ENCODE assay signal across 8 cellular contexts in the genomic region with DNA sequence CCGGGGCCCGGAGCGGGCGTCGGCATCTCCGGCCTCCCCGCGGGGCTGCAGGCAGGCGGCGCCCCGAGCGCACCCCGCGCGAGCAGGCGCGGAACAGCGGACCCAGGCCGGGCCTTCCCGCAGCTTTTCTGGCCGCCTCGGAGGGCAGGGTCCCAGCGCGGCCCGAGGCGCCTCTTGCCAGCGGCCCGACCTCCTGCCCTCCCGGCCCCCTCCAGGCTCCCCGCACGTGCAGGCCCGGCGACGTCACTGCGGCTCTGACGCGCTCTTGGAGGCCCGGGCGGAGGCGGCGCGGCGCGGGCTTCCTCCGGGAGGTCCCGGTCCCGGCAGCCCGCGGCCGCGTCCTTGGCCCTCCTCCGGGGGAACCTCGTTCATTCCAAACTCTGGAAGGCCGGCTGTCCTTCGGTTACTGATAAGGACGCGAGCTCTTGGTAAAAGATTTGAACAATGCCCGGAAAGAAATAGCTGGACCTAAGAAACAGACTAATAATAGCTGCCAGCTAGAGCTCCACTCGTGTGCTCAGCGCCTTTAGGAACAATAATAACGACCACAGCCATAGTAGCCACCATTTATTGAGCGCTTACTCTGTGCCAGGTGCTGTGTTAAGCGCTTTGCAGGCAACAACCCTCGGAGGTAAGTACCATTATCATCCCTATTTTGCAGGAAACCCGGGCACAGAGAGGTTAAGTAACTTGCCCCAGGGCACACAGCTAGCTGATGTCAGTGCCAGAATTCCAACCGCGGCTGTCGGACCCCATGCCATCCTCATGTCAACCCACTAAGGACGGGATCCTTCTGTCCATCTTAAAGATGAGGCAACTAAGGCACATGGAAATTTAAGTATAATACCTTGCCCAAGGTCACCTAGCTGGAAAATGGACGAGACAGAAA. TPM values are rescaled to one million over a fixed set of nuclear protein-coding genes. Genes with fewer than 3 reads are reported as not detected.
DNase-seq lines count a peak whose midpoint lies in the region; ATAC-seq and TF ChIP-seq lines count a peak whose summit lies in the region.

No MANE protein-coding gene starts in this region.

- H3K9me3 ChIP-seq in OCI-LY1 (ENCODE audit: low read length) (no peaks in the 10 kb centered on the region), fibroblast of lung (ENCODE audit: control insufficient read depth, insufficient read depth, low read depth, low read length) (no peaks in the 10 kb centered on the region)

- H3K27me3 ChIP-seq in OCI-LY1 (ENCODE audit: insufficient read depth, low read length) = no peaks in the 10 kb centered on the region; the same call in none of the 2 replicates
- no peaks in the 10 kb centered on the region for H3K27me3 ChIP-seq in fibroblast of lung (ENCODE audit: control insufficient read depth, insufficient read depth, low read length)

- peak overlapping the region; percentile 58 for H3K4me2 ChIP-seq in OCI-LY1 (ENCODE audit: low read length)
- peak overlapping the region; percentile 94 for H3K4me2 ChIP-seq in fibroblast of lung (ENCODE audit: extremely low read depth, insufficient read depth, low read length)

- H2AFZ ChIP-seq in OCI-LY1 (ENCODE audit: low read length) (no peak overlapping the region), fibroblast of lung (ENCODE audit: low read length) (peak overlapping the region; percentile 30)

- peak overlapping the region; percentile 80 to 99 for H3K27ac Mint-ChIP-seq in natural killer cell treated with Interleukin-12 subunit alpha and Interleukin-12 subunit beta and Interleukin-15 and Interleukin-18, amount 100 ng/mL, for 72 hours

- H3F3A ChIP-seq in OCI-LY1 (ENCODE audit: insufficient read depth, low read length) = no peaks in the 10 kb centered on the region

- H3K36me3 ChIP-seq in OCI-LY1 (ENCODE audit: insufficient read depth, low read length) (no peaks in the 10 kb centered on the region), fibroblast of lung (ENCODE audit: control insufficient read depth, insufficient read depth, low read length) (no peaks in the 10 kb centered on the region)

- ATAC-seq in natural killer cell treated with Interleukin-12 subunit alpha and Interleukin-12 subunit beta and Interleukin-15 and Interleukin-18, amount 100 ng/mL, for 72 hours = peak; percentile 63 to 74
- no peak for ATAC-seq in GM21528 (IDR thresholded peaks at IDR 0.05; ENCODE audit: low FRiP score, unreplicated experiment)

- H3K4me1 Mint-ChIP-seq in natural killer cell treated with Interleukin-12 subunit alpha and Interleukin-12 subunit beta and Interleukin-15 and Interleukin-18, amount 100 ng/mL, for 72 hours (ENCODE audit: low read depth in 2 of 2) = peaks cover 30 to 37% of the 10 kb centered on the region in 2 donors

- peaks cover 9% of the 10 kb centered on the region for H3K36me3 Mint-ChIP-seq in natural killer cell treated with Interleukin-12 subunit alpha and Interleukin-12 subunit beta and Interleukin-15 and Interleukin-18, amount 100 ng/mL, for 72 hours

- H3K9me2 ChIP-seq in OCI-LY1 (ENCODE audit: low read depth, low read length) = no peaks in the 10 kb centered on the region

- H4K20me1 ChIP-seq in OCI-LY1 (ENCODE audit: insufficient read depth, low read length) = no peaks in the 10 kb centered on the region
- no peaks in the 10 kb centered on the region for H4K20me1 ChIP-seq in fibroblast of lung (ENCODE audit: control insufficient read depth, extremely low read depth, insufficient read depth, low read length)

- no peaks in the 10 kb centered on the region for H3K9me3 Mint-ChIP-seq in natural killer cell treated with Interleukin-12 subunit alpha and Interleukin-12 subunit beta and Interleukin-15 and Interleukin-18, amount 100 ng/mL, for 72 hours

- TF ChIP-seq CTCF in OCI-LY1 (IDR thresholded peaks at IDR 0.05; ENCODE audit: low read length) (no peak), fibroblast of lung (conservative IDR thresholded peaks at IDR 0.05 in 1 of 2, IDR thresholded peaks at IDR 0.05 in 1 of 2; ENCODE audit: low read depth in 1 of 2, low read length in 2 of 2) (no peak)

- H3K4me3 Mint-ChIP-seq in natural killer cell treated with Interleukin-12 subunit alpha and Interleukin-12 subunit beta and Interleukin-15 and Interleukin-18, amount 100 ng/mL, for 72 hours = peak overlapping the region; percentile 98

- DNase-seq in DMS79 treated with DMSO at 0.1 percent for 48 hours (lab: John Stamatoyannopoulos, UW) (peak; percentile 8), DMS79 (lab: John Stamatoyannopoulos, UW) (no peak), fibroblast of lung (ENCODE audit: low read depth in 2 of 2) (peak; percentile 61 to 68), superior temporal gyrus (ENCODE audit: extremely low spot score) (peak; percentile 39)
- peak; percentile 74 to 82 for DNase-seq in activated T-cell treated with anti-CD3 and anti-CD28 coated beads, Interleukin-2, amount 50 U/mL, for 48 hours
- peak; percentile 71 for DNase-seq in natural killer cell treated with Interleukin-12 subunit alpha and Interleukin-12 subunit beta and Interleukin-15 and Interleukin-18, amount 100 ng/mL, for 72 hours (ENCODE audit: low spot score)

- H3K4me3 ChIP-seq in OCI-LY1 (ENCODE audit: low read depth, low read length, poor library complexity, severe bottlenecking) (peak overlapping the region; percentile 41), fibroblast of lung (replicated peaks in 1 of 4; ENCODE audit: control extremely low read depth in 1 of 4, insufficient read depth in 1 of 4, low read depth in 3 of 4, low read length in 4 of 4) (peak overlapping the region; percentile 34 to 67 (median 54))

- H3K4me1 ChIP-seq in OCI-LY1 (ENCODE audit: insufficient read depth, low read length, severe bottlenecking) (peaks cover 24% of the 10 kb centered on the region), fibroblast of lung (ENCODE audit: control insufficient read depth, extremely low read depth, insufficient read depth, low read length) (peaks cover 17% of the 10 kb centered on the region)

- H3K79me2 ChIP-seq in OCI-LY1 (ENCODE audit: insufficient read depth, low read length) (no peaks in the 10 kb centered on the region), fibroblast of lung (ENCODE audit: control insufficient read depth, insufficient read depth, low read length) (peaks cover 2% of the 10 kb centered on the region)

- peaks cover 26 to 36% of the 10 kb centered on the region in 2 donors for H3K27me3 Mint-ChIP-seq in natural killer cell treated with Interleukin-12 subunit alpha and Interleukin-12 subunit beta and Interleukin-15 and Interleukin-18, amount 100 ng/mL, for 72 hours

- H3K27ac ChIP-seq in OCI-LY1 (ENCODE audit: low read depth, low read length, poor library complexity, severe bottlenecking) (no peak overlapping the region), fibroblast of lung (ENCODE audit: insufficient read depth, low read length) (peak overlapping the region; percentile 80)

- no peak overlapping the region for H3K9ac ChIP-seq in OCI-LY1 (ENCODE audit: low read length)
- peak overlapping the region; percentile 70 for H3K9ac ChIP-seq in fibroblast of lung (ENCODE audit: insufficient read depth, low read length)

RNA-seq across cellular contexts. Expression of gene CREB3L1, which starts 39.1 kb away (rescaled TPM):
- 14.4 and 28.4 TPM in 2 replicates for total RNA-seq in fibroblast of lung
- polyA plus RNA-seq in fibroblast of lung = 18.8 and 31.2 TPM in 2 replicates
- polyA plus RNA-seq in fibroblast of lung (2012) = 112 and 132 TPM in 2 replicates
- 267 and 318 TPM in 2 replicates for polyA minus RNA-seq in fibroblast of lung (ENCODE audit: low replicate concordance)
- not detected for total RNA-seq in natural killer cell treated with Interleukin-12 subunit alpha and Interleukin-12 subunit beta and Interleukin-15 and Interleukin-18, amount 100 ng/mL, for 72 hours

Comparison
In these comparisons a context has a peak if more than half of its experiments do, and no peak if none do; other contexts are left out.
1. RNA of gene CREB3L1, which starts 39.1 kb away (total RNA-seq): 14.4 to 28.4 TPM in fibroblast of lung; not detected in natural killer cell treated with Interleukin-12 subunit alpha and Interleukin-12 subunit beta and Interleukin-15 and Interleukin-18, amount 100 ng/mL, for 72 hours; every median in the first group is over 10 times any median in the second.